ENCODE assay signal across 8 cellular contexts in genomic region chr5:151222769-151223446, GRCh38.
DNase-seq lines count a peak whose midpoint lies in the region; ATAC-seq and TF ChIP-seq lines count a peak whose summit lies in the region.

No MANE protein-coding gene starts in this region.

- peak; percentile 54 for ATAC-seq in GM19025 (IDR thresholded peaks at IDR 0.05; ENCODE audit: low read depth, unreplicated experiment)
- ATAC-seq in HG03025 (IDR thresholded peaks at IDR 0.05; ENCODE audit: low FRiP score, unreplicated experiment) = peak; percentile 61

- H3K9ac ChIP-seq in mucosa of stomach (ENCODE audit: low read length) = peak overlapping the region; percentile 66

- H3K27me3 ChIP-seq in mucosa of stomach (ENCODE audit: control insufficient read depth, insufficient read depth, low read length) = no peaks in the 10 kb centered on the region

- no peaks in the 10 kb centered on the region for H3K36me3 ChIP-seq in mucosa of stomach (ENCODE audit: control insufficient read depth, insufficient read depth, low read length)

- H3K4me3 ChIP-seq in choroid plexus epithelial cell (ENCODE audit: low read depth, low read length) = peak overlapping the region; percentile 67
- H3K4me3 ChIP-seq in mucosa of stomach (ENCODE audit: low read length) = peak overlapping the region; percentile 35

- no peaks in the 10 kb centered on the region for H3K9me3 ChIP-seq in mucosa of stomach (ENCODE audit: control insufficient read depth, low read length)

- peaks cover 13% of the 10 kb centered on the region for H3K4me1 ChIP-seq in mucosa of stomach (ENCODE audit: control insufficient read depth, insufficient read depth, low read length)

- DNase-seq in T-helper 1 cell = peak in 3 of 5 donors; percentile 28 to 70 (median 33)
- no peak for DNase-seq in choroid plexus epithelial cell (ENCODE audit: low read depth)
- no peak for DNase-seq in NCI-H2227 (lab: John Stamatoyannopoulos, UW; ENCODE audit: unreplicated experiment)
- no peak for DNase-seq in NCI-H1417 treated with DMSO at 0.1 percent for 48 hours (lab: John Stamatoyannopoulos, UW)
- no peak for DNase-seq in cerebellar nuclear complex (lab: John Stamatoyannopoulos, UW)

- no peak for TF ChIP-seq CTCF in choroid plexus epithelial cell (conservative IDR thresholded peaks at IDR 0.05; ENCODE audit: low read depth, low read length)

Comparison
In these comparisons a context has a peak if more than half of its experiments do, and no peak if none do; other contexts are left out.
1. DNase-seq: peak in T-helper 1 cell (3 of 5); none in choroid plexus epithelial cell (single experiment), NCI-H2227 (single experiment), NCI-H1417 treated with DMSO at 0.1 percent for 48 hours (single experiment) and cerebellar nuclear complex (0 of 2).